ENCODE assay signal across 21 cellular contexts in the genomic region with DNA sequence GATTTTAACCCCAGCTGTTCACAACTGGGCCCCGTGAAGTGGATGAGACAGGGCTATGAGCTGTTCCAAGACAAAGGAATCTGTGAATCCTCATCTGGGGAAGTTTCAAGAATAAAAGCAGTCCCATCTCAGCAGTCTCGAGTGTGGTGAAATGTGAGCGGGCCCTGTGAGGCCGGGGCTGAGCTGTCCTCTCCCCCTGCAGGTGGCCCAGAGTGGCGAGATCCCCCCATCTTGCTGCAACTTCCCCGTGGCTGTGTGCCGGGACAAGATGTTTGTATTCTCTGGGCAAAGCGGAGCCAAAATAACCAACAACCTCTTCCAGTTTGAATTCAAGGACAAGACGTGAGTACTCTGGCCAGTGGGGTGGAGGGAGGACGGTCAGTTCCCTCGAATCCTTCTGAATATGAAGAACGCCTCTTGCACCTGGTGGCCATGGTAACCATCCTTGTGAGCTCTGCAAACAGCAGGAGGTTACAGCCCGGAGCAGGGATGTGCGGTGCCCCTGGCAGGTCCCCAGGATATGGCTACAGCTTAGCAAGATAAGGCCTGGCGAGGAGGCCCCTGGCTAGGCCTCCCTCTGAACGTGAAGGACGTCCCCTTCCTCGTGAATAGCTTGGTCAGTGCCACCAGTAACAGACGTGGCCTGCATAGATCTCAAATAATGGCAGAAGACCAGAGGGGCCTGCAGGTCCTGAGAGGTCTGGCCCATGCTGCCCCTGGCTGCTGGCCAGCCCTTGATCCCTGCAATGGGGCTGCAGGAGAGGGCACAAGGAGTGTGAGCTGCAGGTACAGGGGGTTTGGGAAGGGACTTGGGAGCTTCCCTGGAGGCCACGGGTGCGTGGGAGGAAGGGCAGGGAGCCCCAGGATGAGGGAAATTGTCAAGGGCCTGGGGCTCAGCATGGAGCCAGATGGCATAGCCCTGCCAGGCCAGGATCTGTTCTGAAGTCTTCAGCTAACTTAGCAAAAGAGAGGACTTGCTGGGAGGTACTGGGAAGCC. TPM values are rescaled to one million over a fixed set of nuclear protein-coding genes. Genes with fewer than 3 reads are reported as not detected.
"Had no signal": no experiment of that assay in that cellular context is flagged by ENCODE, and none has a peak within 500 bp of the region (broad histone marks: within the 10 kb centered on the region; RNA-seq: fewer than 3 reads in every experiment).

No MANE protein-coding gene starts in this region.

- DNase-seq: activated CD4-positive, alpha-beta T cell treated with anti-CD3 and anti-CD28 coated beads, Interleukin-2, amount 10 ng/mL, durations not matched to agents 7 days and 5 days; activated CD8-positive, alpha-beta memory T cell treated with anti-CD3 and anti-CD28 coated beads, Interleukin-2, amount 50 U/mL, for 48 hours; activated CD8-positive, alpha-beta T cell treated with anti-CD3 and anti-CD28 coated beads, Interleukin-2, amount 10 ng/mL, durations not matched to agents 7 days and 5 days; activated effector memory CD4-positive, alpha-beta T cell treated with anti-CD3 and anti-CD28 coated beads, Interleukin-2, amount 50 U/mL, for 16 hours; activated T-cell treated with anti-CD3 and anti-CD28 coated beads, Interleukin-2, amount 50 U/mL, for 72 hours; effector CD4-positive, alpha-beta T cell; heart right ventricle; kidney glomerular epithelial cell; left ventricle myocardium inferior; mammary epithelial cell; midbrain; SK-N-SH; stomach; T-helper 9 cell had no signal

- H3K9ac ChIP-seq: SK-N-SH had no signal

- H3K4me3 ChIP-seq: heart right ventricle, left ventricle myocardium inferior, prostate gland, stomach had no signal

- H3K4me1 Mint-ChIP-seq: nephron had no signal

- H3K27me3 Mint-ChIP-seq: activated CD4-positive, alpha-beta T cell treated with anti-CD3 and anti-CD28 coated beads, Interleukin-2, amount 10 ng/mL, durations not matched to agents 7 days and 5 days; type B pancreatic cell had no signal

- H3K4me1 ChIP-seq: heart right ventricle, left ventricle myocardium inferior, prostate gland, stomach had no signal

- H3K4me2 ChIP-seq: SK-N-SH had no signal

- H3K9me3 Mint-ChIP-seq: activated CD4-positive, alpha-beta T cell treated with anti-CD3 and anti-CD28 coated beads, Interleukin-2, amount 10 ng/mL, durations not matched to agents 7 days and 5 days; activated naive CD4-positive, alpha-beta T cell treated with anti-CD3 and anti-CD28 coated beads, Interleukin-2, amount 50 U/mL, for 72 hours; activated T-cell treated with anti-CD3 and anti-CD28 coated beads, Interleukin-2, amount 50 U/mL, for 72 hours; nephron; type B pancreatic cell had no signal

- H3K9me3 ChIP-seq: heart right ventricle, left ventricle myocardium inferior, prostate gland, SK-N-SH, stomach had no signal

- H3K27ac Mint-ChIP-seq: activated CD4-positive, alpha-beta T cell treated with anti-CD3 and anti-CD28 coated beads, Interleukin-2, amount 10 ng/mL, durations not matched to agents 7 days and 5 days; activated CD8-positive, alpha-beta T cell treated with anti-CD3 and anti-CD28 coated beads, Interleukin-2, amount 10 ng/mL, durations not matched to agents 7 days and 5 days; activated T-cell treated with anti-CD3 and anti-CD28 coated beads, Interleukin-2, amount 50 U/mL, for 72 hours; nephron; type B pancreatic cell had no signal

- ATAC-seq: activated CD8-positive, alpha-beta T cell treated with anti-CD3 and anti-CD28 coated beads, Interleukin-2, amount 10 ng/mL, durations not matched to agents 7 days and 5 days; activated naive CD4-positive, alpha-beta T cell treated with anti-CD3 and anti-CD28 coated beads, Interleukin-2, amount 50 U/mL, for 72 hours; activated T-cell treated with anti-CD3 and anti-CD28 coated beads, Interleukin-2, amount 50 U/mL, for 72 hours; esophagus mucosa; right cardiac atrium had no signal

- H3K27ac ChIP-seq: heart right ventricle, left ventricle myocardium inferior, prostate gland, stomach had no signal

- H3K27me3 ChIP-seq: heart right ventricle, stomach had no signal

- H3K4me3 Mint-ChIP-seq: activated CD4-positive, alpha-beta T cell treated with anti-CD3 and anti-CD28 coated beads, Interleukin-2, amount 10 ng/mL, durations not matched to agents 7 days and 5 days; activated CD8-positive, alpha-beta T cell treated with anti-CD3 and anti-CD28 coated beads, Interleukin-2, amount 10 ng/mL, durations not matched to agents 7 days and 5 days; activated T-cell treated with anti-CD3 and anti-CD28 coated beads, Interleukin-2, amount 50 U/mL, for 72 hours; nephron; type B pancreatic cell had no signal

- H3K36me3 Mint-ChIP-seq: activated naive CD4-positive, alpha-beta T cell treated with anti-CD3 and anti-CD28 coated beads, Interleukin-2, amount 50 U/mL, for 72 hours had no signal

RNA-seq across cellular contexts. Expression of a gene that starts 41.9 kb away (rescaled TPM):
- total RNA-seq: activated naive CD4-positive, alpha-beta T cell treated with anti-CD3 and anti-CD28 coated beads, Interleukin-2, amount 50 U/mL, for 72 hours; activated T-cell treated with anti-CD3 and anti-CD28 coated beads, Interleukin-2, amount 50 U/mL, for 72 hours; osteocyte had no signal
